In the genomic region with DNA sequence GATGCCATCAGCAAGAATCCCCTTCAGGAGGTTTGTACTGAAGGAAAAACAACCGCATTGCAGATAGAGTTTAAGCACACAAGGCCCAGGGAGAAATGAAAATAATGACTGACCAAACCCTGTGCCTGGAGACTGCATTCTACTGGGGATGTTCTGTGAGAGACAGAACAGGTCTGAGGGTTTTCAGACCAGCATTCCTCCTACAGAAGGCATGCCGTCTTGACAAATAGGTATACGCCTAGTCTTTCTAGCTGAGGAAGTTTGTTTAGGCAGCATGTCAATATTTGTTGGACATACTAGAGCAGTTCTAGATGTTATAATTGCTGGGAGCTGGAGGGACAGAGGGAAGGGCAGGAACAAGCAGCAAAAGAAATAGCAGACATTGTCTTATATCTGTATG, we compare ENCODE assay signal across 14 cellular contexts.
"Had no signal": no experiment of that assay in that cellular context is flagged by ENCODE, and none has a peak within 500 bp of the region (broad histone marks: within the 10 kb centered on the region; RNA-seq: fewer than 3 reads in every experiment).

No MANE protein-coding gene starts in this region.

- H3K4me3 ChIP-seq: esophagus muscularis mucosa, psoas muscle, sigmoid colon, upper lobe of left lung had no signal

- H3K27me3 ChIP-seq: esophagus muscularis mucosa, sigmoid colon, upper lobe of left lung had no signal

- H3K27ac ChIP-seq: esophagus muscularis mucosa, psoas muscle, sigmoid colon, upper lobe of left lung had no signal

- H3K36me3 ChIP-seq: esophagus muscularis mucosa, sigmoid colon, upper lobe of left lung had no signal

- DNase-seq: activated B cell treated with CpG ODN at 0.5 μM for 24 hours; activated CD4-positive, alpha-beta T cell treated with anti-CD3 and anti-CD28 coated beads, Interleukin-2, amount 50 U/mL, for 1 hour; activated effector memory CD4-positive, alpha-beta T cell treated with Interleukin-2 at 50 U/mL for 16 hours; activated T-cell treated with anti-CD3 and anti-CD28 coated beads, Interleukin-2, amount 50 U/mL, for 1 hour; foreskin fibroblast; nucleus accumbens; psoas muscle; sigmoid colon; stimulated activated naive CD4-positive, alpha-beta T cell; substantia nigra; T-helper 1 cell; upper lobe of left lung had no signal

- H3K9me3 ChIP-seq: esophagus muscularis mucosa, psoas muscle, sigmoid colon, upper lobe of left lung had no signal

- ATAC-seq: natural killer cell treated with Interleukin-12 subunit alpha and Interleukin-12 subunit beta and Interleukin-15 and Interleukin-18, amount 100 ng/mL, for 72 hours; psoas muscle had no signal
